ENCODE assay signal across 7 cellular contexts in genomic region chr12:13099910-13100609, GRCh38. TPM values are rescaled to one million over a fixed set of nuclear protein-coding genes. Genes with fewer than 3 reads are reported as not detected.
DNase-seq lines count a peak whose midpoint lies in the region; ATAC-seq and TF ChIP-seq lines count a peak whose summit lies in the region.

No MANE protein-coding gene starts in this region.

- peaks cover 42% of the 10 kb centered on the region for H3F3A ChIP-seq in smooth muscle cell (ENCODE audit: low read depth)

- H2AFZ ChIP-seq in smooth muscle cell (ENCODE audit: low read depth) = no peak overlapping the region

- CTCF ChIA-PET in T-cell (lab: Charles Lee) = interaction anchor here (0.5 to 6.0 kb wide), 10 partner anchors 64 to 1530 kb away, joined by 3 to 52 read pairs (median 4); no protein-coding TSS in a partner anchor

- no peaks in the 10 kb centered on the region for H3K9me3 Mint-ChIP-seq in T-cell

- H3K4me3 ChIP-seq in HL-60 (replicated peaks; ENCODE audit: insufficient read depth, low read length) = no peak overlapping the region
- peak overlapping the region; percentile 27 to 51 for H3K4me3 ChIP-seq in foreskin fibroblast (ENCODE audit: low read depth in 1 of 2, low read length in 2 of 2)
- peak overlapping the region; percentile 52 for H3K4me3 ChIP-seq in smooth muscle cell

- DNase-seq in HL-60 (ENCODE audit: low read depth in 1 of 2, low spot score in 1 of 2) (no peak), T-cell (no peak), foreskin fibroblast (peak in 1 of 2 donors; percentile 19), smooth muscle cell (lab: John Stamatoyannopoulos, UW; ENCODE audit: unreplicated experiment) (no peak), SKM-1 treated with dmso at 0.1 percent for 144 hours (lab: John Stamatoyannopoulos, UW; ENCODE audit: unreplicated experiment) (no peak), mucosa of gallbladder (ENCODE audit: low spot score) (no peak)

- peak overlapping the region; percentile 70 to 81 (median 80) for H3K4me3 Mint-ChIP-seq in T-cell

- H3K9ac ChIP-seq in smooth muscle cell (ENCODE audit: low read depth) = peak overlapping the region; percentile 99

- peaks cover 41 to 51% (median 50%) of the 10 kb centered on the region in 3 donors for H3K4me1 Mint-ChIP-seq in T-cell

- peak overlapping the region; percentile 90 for H3K4me2 ChIP-seq in smooth muscle cell

- H3K27me3 ChIP-seq in HL-60 (ENCODE audit: insufficient read depth, poor library complexity, severe bottlenecking) = no peaks in the 10 kb centered on the region
- no peaks in the 10 kb centered on the region for H3K27me3 ChIP-seq in smooth muscle cell (ENCODE audit: low read depth)

- H3K27ac Mint-ChIP-seq in T-cell = peak overlapping the region; percentile 85 to 87

- H3K27ac ChIP-seq in HL-60 (replicated peaks) (peak overlapping the region; percentile 98), smooth muscle cell (ENCODE audit: low read depth) (peak overlapping the region; percentile 99)

- POLR2A ChIA-PET in T-cell (lab: Charles Lee) = interaction anchor here in 1 of 2 donors (0.5 to 0.7 kb wide), 3 partner anchors 79 to 843 kb away, joined by 3 to 11 read pairs (median 11); no protein-coding TSS in a partner anchor

- ATAC-seq in T-cell (replicated peaks in 1 of 4) = no peak
- ATAC-seq in HG02970 (IDR thresholded peaks at IDR 0.05; ENCODE audit: low FRiP score, unreplicated experiment) = no peak

- H4K20me1 ChIP-seq in smooth muscle cell (ENCODE audit: low read depth) = no peaks in the 10 kb centered on the region

- no peaks in the 10 kb centered on the region for H3K27me3 Mint-ChIP-seq in T-cell

- H3K36me3 ChIP-seq in smooth muscle cell (ENCODE audit: low read depth) = no peaks in the 10 kb centered on the region

- peaks cover 47% of the 10 kb centered on the region for H3K4me1 ChIP-seq in smooth muscle cell (ENCODE audit: low read depth)

- H3K9me3 ChIP-seq in smooth muscle cell (replicated peaks; ENCODE audit: low read depth) = no peaks in the 10 kb centered on the region

- no peak for TF ChIP-seq CTCF in HL-60 (IDR thresholded peaks at IDR 0.05; ENCODE audit: insufficient read depth, low read length)
- no peak for TF ChIP-seq CTCF in foreskin fibroblast (IDR thresholded peaks at IDR 0.05; ENCODE audit: low read depth, low read length)
- TF ChIP-seq CTCF in smooth muscle cell (IDR thresholded peaks at IDR 0.05; ENCODE audit: borderline replicate concordance, insufficient read depth, poor library complexity, severe bottlenecking) = no peak

- 70% methylated on average over 8 of the region's 8 CpGs for WGBS in smooth muscle cell (ENCODE audit: low lambda C conversion rate)

- H3K36me3 Mint-ChIP-seq in T-cell = no peaks in the 10 kb centered on the region

- no peaks in the 10 kb centered on the region for H3K79me2 ChIP-seq in smooth muscle cell (ENCODE audit: low read depth)

RNA-seq across cellular contexts. Expression of gene GSG1, which starts 3.4 kb away (rescaled TPM):
- total RNA-seq in T-cell (not detected), smooth muscle cell (not detected in 2 replicates), mucosa of gallbladder (0.83 TPM)
- not detected in 2 replicates for polyA plus RNA-seq in smooth muscle cell

RNA-seq across cellular contexts. Expression of gene FAM234B, which starts 55.9 kb away (rescaled TPM):
- total RNA-seq in T-cell (1 to 10 TPM; 4.3 to 5.8 (median 4.6) TPM), smooth muscle cell (3.0 and 5.2 TPM in 2 replicates), mucosa of gallbladder (6.6 TPM)
- 0.78 and 1.6 TPM in 2 replicates for polyA plus RNA-seq in smooth muscle cell
